Comparison of ENCODE assay signal across 8 cellular contexts in the genomic region with DNA sequence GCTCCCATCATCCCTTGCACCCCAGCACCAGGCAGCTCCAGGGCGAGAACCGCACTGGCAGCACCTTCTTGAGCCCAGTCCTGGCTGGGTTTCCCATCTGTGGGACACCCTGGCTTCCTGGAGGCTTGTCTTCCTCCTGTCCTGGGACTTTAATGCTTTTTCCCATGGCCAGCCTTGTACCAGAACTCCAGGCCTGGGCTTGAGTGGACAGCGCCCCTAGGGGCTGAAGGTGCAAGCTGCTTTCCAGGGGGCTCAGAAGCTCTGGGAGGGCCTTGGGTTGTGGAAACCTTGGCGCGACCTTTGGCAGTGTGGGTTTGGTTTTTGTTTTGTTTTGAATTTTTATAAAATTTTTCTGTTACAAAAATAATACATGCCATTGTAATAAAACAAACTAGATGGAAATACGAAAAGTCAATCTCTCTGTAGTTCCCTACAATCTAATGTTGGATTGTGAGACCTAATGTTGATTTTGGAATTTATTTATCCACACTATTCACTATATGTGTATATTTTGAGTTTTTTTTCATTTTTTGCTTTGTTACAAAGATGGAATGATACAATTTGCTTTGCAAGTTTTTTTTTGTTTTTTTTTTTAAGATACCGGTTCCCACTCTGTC. TPM values are rescaled to one million over a fixed set of nuclear protein-coding genes. Genes with fewer than 3 reads are reported as not detected.
DNase-seq lines count a peak whose midpoint lies in the region; ATAC-seq and TF ChIP-seq lines count a peak whose summit lies in the region.

No MANE protein-coding gene starts in this region.

- H3K9me3 Mint-ChIP-seq in Calu3 (ENCODE audit: low read depth, unreplicated experiment) = no peaks in the 10 kb centered on the region

- no peaks in the 10 kb centered on the region for H3K36me3 Mint-ChIP-seq in Calu3 (ENCODE audit: insufficient read depth, unreplicated experiment)

- H3K27ac ChIP-seq in breast epithelium (no peak overlapping the region), lower lobe of right lung (no peak overlapping the region), thoracic aorta (no peak overlapping the region)

- no peaks in the 10 kb centered on the region for H3K4me1 Mint-ChIP-seq in Calu3 (ENCODE audit: low read depth, unreplicated experiment)

- CTCF ChIA-PET in Calu3 (lab: Charles Lee) = interaction anchor here (1.1 kb wide), 1 partner anchor 163 kb away, joined by 3 read pairs; no protein-coding TSS in a partner anchor

- no peak overlapping the region for H3K27ac Mint-ChIP-seq in Calu3 (ENCODE audit: unreplicated experiment)

- intact Hi-C loops in Calu3 (cut with micrococcal nuclease; ENCODE audit: unreplicated experiment) (no loop called here), breast epithelium (cut with DNase I; ENCODE audit: low total_unique reads) (no loop called here), lower lobe of right lung (cut with DNase I) (no loop called here)

- TF ChIP-seq POLR2A in breast epithelium (IDR thresholded peaks at IDR 0.05) = no peak

- H3K9me3 ChIP-seq in breast epithelium = no peaks in the 10 kb centered on the region
- H3K9me3 ChIP-seq in lower lobe of right lung = no peaks in the 10 kb centered on the region
- no peaks in the 10 kb centered on the region for H3K9me3 ChIP-seq in thoracic aorta

- H3K36me3 ChIP-seq in breast epithelium (no peaks in the 10 kb centered on the region), lower lobe of right lung (no peaks in the 10 kb centered on the region), thoracic aorta (no peaks in the 10 kb centered on the region)

- peak; percentile 54 for DNase-seq in Calu3
- DNase-seq in HFF-Myc (ENCODE audit: extremely low read depth, low read depth) = no peak
- DNase-seq in T follicular helper cell (ENCODE audit: low read depth) = peak; percentile 14
- no peak for DNase-seq in breast epithelium (ENCODE audit: low spot score in 2 of 2)
- peak; percentile 63 for DNase-seq in lower lobe of right lung
- DNase-seq in thoracic aorta (ENCODE audit: low spot score) = no peak
- no peak for DNase-seq in hippocampal formation (lab: John Stamatoyannopoulos, UW)
- DNase-seq in NCI-H446 treated with DMSO at 0.1 percent for 48 hours (lab: John Stamatoyannopoulos, UW) = no peak

- H3K4me3 Mint-ChIP-seq in Calu3 (ENCODE audit: low read depth, unreplicated experiment) = no peak overlapping the region

- H3K27me3 Mint-ChIP-seq in Calu3 (ENCODE audit: unreplicated experiment) = peaks cover 14% of the 10 kb centered on the region

- H3K4me1 ChIP-seq in breast epithelium = no peaks in the 10 kb centered on the region
- no peaks in the 10 kb centered on the region for H3K4me1 ChIP-seq in lower lobe of right lung
- peaks cover 3 to 6% of the 10 kb centered on the region in 2 donors for H3K4me1 ChIP-seq in thoracic aorta (ENCODE audit: control insufficient read depth in 1 of 2, low read depth in 2 of 2)

- H3K4me3 ChIP-seq in HFF-Myc (replicated peaks; ENCODE audit: low read depth, low read length) (no peak overlapping the region), breast epithelium (no peak overlapping the region), lower lobe of right lung (no peak overlapping the region), thoracic aorta (no peak overlapping the region)

- no TSS peak for BruUV-seq in Calu3 (replicated peaks; lab: Mats Ljungman, UMichigan)

- TF ChIP-seq CTCF in Calu3 (IDR thresholded peaks at IDR 0.05; ENCODE audit: unreplicated experiment) (peak; percentile 69), HFF-Myc (IDR thresholded peaks at IDR 0.05; ENCODE audit: low read depth, low read length, missing control alignments) (peak; percentile 99), breast epithelium (IDR thresholded peaks at IDR 0.05) (peak; percentile 7 to 67 (median 28)), lower lobe of right lung (IDR thresholded peaks at IDR 0.05) (peak; percentile 78), thoracic aorta (IDR thresholded peaks at IDR 0.05) (peak; percentile 62)

- ATAC-seq in lower lobe of right lung = peak; percentile 74 to 78
- ATAC-seq in thoracic aorta (ENCODE audit: insufficient number of reproducible peaks, low FRiP score, low read depth) = no peak

- no peaks in the 10 kb centered on the region for H3K27me3 ChIP-seq in breast epithelium
- no peaks in the 10 kb centered on the region for H3K27me3 ChIP-seq in lower lobe of right lung (ENCODE audit: low read depth)
- H3K27me3 ChIP-seq in thoracic aorta (replicated peaks; ENCODE audit: insufficient read depth) = no peaks in the 10 kb centered on the region

RNA-seq across cellular contexts. Expression of gene RPL11, which starts 33.8 kb away (rescaled TPM):
- total RNA-seq in Calu3 (2022) (588 and 622 TPM in 2 replicates), breast epithelium (1,000 to 10,000 TPM; 1,191 to 1,487 (median 1,340) TPM), lower lobe of right lung (959 TPM), thoracic aorta (100 to 1,000 TPM; 433 to 469 TPM)

Comparison
In these comparisons a context has a peak if more than half of its experiments do, and no peak if none do; other contexts are left out.
1. DNase-seq: peak in Calu3 (single experiment), T follicular helper cell (single experiment) and lower lobe of right lung (single experiment); none in HFF-Myc (single experiment), breast epithelium (0 of 2), thoracic aorta (single experiment), hippocampal formation (0 of 2) and NCI-H446 treated with DMSO at 0.1 percent for 48 hours (single experiment).
2. CTCF ChIP-seq: peak in every context shown above with its lines; median percentile 99 in HFF-Myc; 78 in lower lobe of right lung; 69 in Calu3; 62 in thoracic aorta; 28 in breast epithelium.